31 cellular contexts compared by ENCODE assay signal in genomic region chr18:76080430-76080829, GRCh38.
"Had no signal": no experiment of that assay in that cellular context is flagged by ENCODE, and none has a peak within 500 bp of the region (broad histone marks: within the 10 kb centered on the region; RNA-seq: fewer than 3 reads in every experiment).

No MANE protein-coding gene starts in this region.

- H3K27me3 ChIP-seq: adrenal gland, ascending aorta, body of pancreas, brain microvascular endothelial cell, breast epithelium, cardiac muscle cell had no signal

- H3K27ac ChIP-seq: adrenal gland, ascending aorta, body of pancreas, brain microvascular endothelial cell, breast epithelium, cardiac muscle cell had no signal

- H3K4me1 ChIP-seq: adrenal gland, ascending aorta, body of pancreas, breast epithelium had no signal

- H3K4me3 ChIP-seq: adrenal gland, ascending aorta, body of pancreas, breast epithelium, cardiac muscle cell had no signal

- ATAC-seq: activated naive CD4-positive, alpha-beta T cell treated with anti-CD3 and anti-CD28 coated beads, Interleukin-2, amount 50 U/mL, for 72 hours; activated naive CD8-positive, alpha-beta T cell treated with anti-CD3 and anti-CD28 coated beads, Interleukin-2, amount 50 U/mL, for 24 hours; activated T-cell treated with anti-CD3 and anti-CD28 coated beads, Interleukin-2, amount 50 U/mL, for 4 hours; activated T-cell treated with anti-CD3 and anti-CD28 coated beads, Interleukin-2, amount 50 U/mL, for 72 hours; activated T-helper 17 cell treated with anti-CD3 and anti-CD28 coated beads, Interleukin-2, amount 50 U/mL, for 72 hours; body of pancreas had no signal

- DNase-seq: activated effector memory CD4-positive, alpha-beta T cell treated with anti-CD3 and anti-CD28 coated beads, Interleukin-2, amount 50 U/mL, for 16 hours; activated effector memory CD4-positive, alpha-beta T cell treated with Interleukin-2 at 50 U/mL for 16 hours; activated gamma-delta T cell; activated gamma-delta T cell treated with Interleukin-2 at 50 U/mL for 16 hours; activated naive CD4-positive, alpha-beta T cell; activated naive CD4-positive, alpha-beta T cell treated with anti-CD3 and anti-CD28 coated beads for 36 hours; activated naive CD4-positive, alpha-beta T cell treated with anti-CD3 and anti-CD28 coated beads, Interleukin-2, amount 10 ng/mL, durations not matched to agents 7 days and 5 days; activated naive CD4-positive, alpha-beta T cell treated with anti-CD3 and anti-CD28 coated beads, Interleukin-2, amount 50 U/mL, for 16 hours; activated naive CD4-positive, alpha-beta T cell treated with Interleukin-2 at 50 U/mL for 16 hours; activated naive CD8-positive, alpha-beta T cell treated with anti-CD3 and anti-CD28 coated beads for 36 hours; activated naive CD8-positive, alpha-beta T cell treated with anti-CD3 and anti-CD28 coated beads, Interleukin-2, amount 10 ng/mL, durations not matched to agents 7 days and 5 days; activated naive CD8-positive, alpha-beta T cell treated with anti-CD3 and anti-CD28 coated beads, Interleukin-2, amount 50 U/mL, for 24 hours; activated T-cell treated with anti-CD3 and anti-CD28 coated beads, Interleukin-2, amount 50 U/mL, for 24 hours; activated T-cell treated with anti-CD3 and anti-CD28 coated beads, Interleukin-2, amount 50 U/mL, for 4 hours; activated T-cell treated with anti-CD3 and anti-CD28 coated beads, Interleukin-2, amount 50 U/mL, for 48 hours; activated T-cell treated with anti-CD3 and anti-CD28 coated beads, Interleukin-2, amount 50 U/mL, for 72 hours; adrenal gland; amniotic stem cell; amygdala; anterior cingulate cortex; aorta; body of pancreas; brain microvascular endothelial cell; caudate nucleus; central memory CD4-positive, alpha-beta T cell; cerebellar nuclear complex had no signal

- H3K9me3 ChIP-seq: adrenal gland, ascending aorta, body of pancreas had no signal

- H3K36me3 ChIP-seq: adrenal gland, ascending aorta, brain microvascular endothelial cell, breast epithelium, cardiac muscle cell had no signal
